8 cellular contexts compared by ENCODE assay signal in the genomic region with DNA sequence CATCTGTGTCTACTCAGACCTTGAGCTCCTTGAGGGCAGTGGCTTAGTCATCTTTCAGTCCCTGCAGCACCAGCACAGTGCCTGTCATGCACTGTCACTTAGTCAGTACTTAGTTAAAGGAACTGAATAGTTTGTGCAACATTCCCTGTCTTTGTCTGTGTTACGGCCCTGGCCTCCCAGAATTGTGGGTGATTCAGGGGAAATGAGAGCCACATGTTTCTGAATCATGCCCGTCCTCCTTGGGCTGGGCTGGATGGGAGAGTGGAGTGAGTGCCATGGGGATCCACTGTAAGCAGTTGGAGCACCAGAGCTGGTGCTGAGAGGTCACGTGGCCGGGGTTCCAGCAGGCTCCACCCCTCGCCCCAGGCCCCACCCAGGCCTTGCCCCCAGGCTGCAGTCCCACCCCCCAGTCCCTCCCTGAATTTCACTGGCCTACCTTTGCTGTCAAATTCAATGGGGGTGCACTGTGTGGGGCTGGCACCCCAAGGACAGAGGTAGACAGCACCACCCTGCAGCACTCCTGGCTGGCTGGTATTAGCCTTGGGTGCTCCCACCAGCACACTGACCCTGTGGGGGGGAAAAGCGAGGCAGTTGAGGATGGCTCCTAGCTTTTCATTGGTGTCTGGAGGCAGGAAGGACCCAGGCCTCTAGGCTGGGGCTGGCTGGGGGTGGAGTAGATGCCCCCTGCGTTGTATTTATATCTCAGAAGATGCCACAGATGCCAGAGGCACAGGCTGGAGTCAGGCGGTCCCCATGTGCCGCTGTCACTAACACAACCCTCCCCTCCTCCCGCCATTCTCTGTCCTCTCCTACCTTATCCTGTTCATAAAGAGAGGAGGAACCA. TPM values are rescaled to one million over a fixed set of nuclear protein-coding genes. Genes with fewer than 3 reads are reported as not detected.
DNase-seq lines count a peak whose midpoint lies in the region; TF ChIP-seq lines count a peak whose summit lies in the region.

No MANE protein-coding gene starts in this region.

- H3K9ac ChIP-seq in skeletal muscle tissue (ENCODE audit: low read depth in 1 of 3, low read length in 3 of 3): peak overlapping the region; percentile 62 to 74 (median 71)

- no peaks in the 10 kb centered on the region for H3K9me3 ChIP-seq in skeletal muscle tissue (ENCODE audit: control insufficient read depth in 3 of 3, low read length in 3 of 3)

- peaks cover 16 to 27% (median 21%) of the 10 kb centered on the region in 3 donors for H3K36me3 ChIP-seq in skeletal muscle tissue (ENCODE audit: control insufficient read depth in 3 of 3, insufficient read depth in 3 of 3, low read length in 3 of 3)

- H3K4me1 ChIP-seq in skeletal muscle tissue (ENCODE audit: control insufficient read depth in 3 of 3, insufficient read depth in 3 of 3, low read length in 3 of 3): peaks cover 49 to 62% (median 50%) of the 10 kb centered on the region in 3 donors

- DNase-seq in AG09319 (ENCODE audit: extremely low read depth, low read depth) (peak; percentile 87), NB4 (ENCODE audit: low read depth) (peak; percentile 83), germinal center (ENCODE audit: low spot score) (peak; percentile 53), DMS153 treated with DMSO at 0.1 percent for 48 hours (lab: John Stamatoyannopoulos, UW; ENCODE audit: unreplicated experiment) (no peak), SKM-1 (lab: John Stamatoyannopoulos, UW; ENCODE audit: unreplicated experiment) (no peak), pons (ENCODE audit: low spot score) (no peak)
- peak; percentile 60 for DNase-seq in activated effector memory CD4-positive, alpha-beta T cell treated with Interleukin-2 at 50 U/mL for 16 hours

- TF ChIP-seq CTCF in AG09319 (IDR thresholded peaks at IDR 0.05; ENCODE audit: low read depth, low read length) (no peak), NB4 (IDR thresholded peaks at IDR 0.05; ENCODE audit: low read depth, low read length) (no peak)

- H3K4me3 ChIP-seq in NB4 (ENCODE audit: low read depth, low read length) (peak overlapping the region; percentile 62), skeletal muscle tissue (ENCODE audit: low read length in 3 of 3) (peak overlapping the region in 1 of 3 donors; percentile 58)

- no peaks in the 10 kb centered on the region for H3K27me3 ChIP-seq in skeletal muscle tissue (ENCODE audit: control insufficient read depth in 3 of 3, insufficient read depth in 3 of 3, low read length in 3 of 3)

- no peak for TF ChIP-seq POLR2A in NB4 (IDR thresholded peaks at IDR 0.05; ENCODE audit: extremely low read depth, insufficient read length)

- peak overlapping the region; percentile 95 for H3K27ac ChIP-seq in skeletal muscle tissue (ENCODE audit: low read depth, low read length)

RNA-seq across cellular contexts. Expression of a gene that starts 7.4 kb away (rescaled TPM):
- 78.8 TPM for total RNA-seq in skeletal muscle tissue

RNA-seq across cellular contexts. Expression of a gene that starts 27.1 kb away (rescaled TPM):
- 3.7 TPM for total RNA-seq in skeletal muscle tissue

RNA-seq across cellular contexts. Expression of a gene that starts 47.3 kb away (rescaled TPM):
- total RNA-seq in skeletal muscle tissue: not detected

Comparison
In these comparisons a context has a peak if more than half of its experiments do, and no peak if none do; other contexts are left out.
1. DNase-seq: peak in AG09319 (single experiment), NB4 (single experiment), activated effector memory CD4-positive, alpha-beta T cell treated with Interleukin-2 at 50 U/mL for 16 hours (single experiment) and germinal center (single experiment); none in DMS153 treated with DMSO at 0.1 percent for 48 hours (single experiment), SKM-1 (single experiment) and pons (single experiment).